In the genomic region with DNA sequence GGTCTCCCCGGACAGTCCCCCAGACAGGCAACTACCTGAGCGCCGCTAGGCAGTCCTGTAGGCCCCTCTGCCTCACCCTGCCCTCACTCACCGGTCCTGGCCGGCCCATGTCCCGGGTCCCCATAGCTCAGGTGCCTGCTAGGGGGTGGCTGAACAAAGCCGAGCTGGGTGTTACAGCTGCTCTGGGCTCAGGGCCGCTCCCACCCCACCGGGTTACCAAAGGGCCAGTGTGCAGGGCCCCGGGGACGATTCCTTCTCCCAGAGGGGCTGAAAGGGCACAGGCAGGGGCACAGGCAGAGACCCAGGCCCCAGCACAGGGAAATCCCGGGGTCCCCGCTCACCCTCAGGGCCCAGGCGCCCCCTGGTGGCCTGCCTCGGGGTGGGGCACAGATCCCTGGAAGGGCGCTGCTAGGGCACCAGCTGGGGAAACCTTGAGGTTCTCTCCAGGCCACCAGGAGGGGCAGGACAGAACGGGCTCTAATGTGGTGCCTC, we compare ENCODE assay signal across 8 cellular contexts.
DNase-seq lines count a peak whose midpoint lies in the region; ATAC-seq and TF ChIP-seq lines count a peak whose summit lies in the region.

No MANE protein-coding gene starts in this region.

- ATAC-seq in activated T-cell treated with anti-CD3 and anti-CD28 coated beads, Interleukin-2, amount 50 U/mL, for 72 hours (replicated peaks in 1 of 2), result peak; percentile 71 to 77
- ATAC-seq in foreskin keratinocyte, result peak; percentile 46
- no peak for ATAC-seq in HG02970 (IDR thresholded peaks at IDR 0.05; ENCODE audit: low FRiP score, unreplicated experiment)

- peak; percentile 76 for TF ChIP-seq CTCF in OCI-LY1 (IDR thresholded peaks at IDR 0.05; ENCODE audit: low read length)
- peak; percentile 89 for TF ChIP-seq CTCF in foreskin keratinocyte (conservative IDR thresholded peaks at IDR 0.05)
- peak; percentile 76 for TF ChIP-seq CTCF in retinal pigment epithelial cell (conservative IDR thresholded peaks at IDR 0.05; ENCODE audit: low read depth, low read length)

- H3K36me3 Mint-ChIP-seq in activated T-cell treated with anti-CD3 and anti-CD28 coated beads, Interleukin-2, amount 50 U/mL, for 72 hours (ENCODE audit: insufficient read depth in 2 of 2), result no peaks in the 10 kb centered on the region

- H3K79me2 ChIP-seq in OCI-LY1 (ENCODE audit: insufficient read depth, low read length), result no peaks in the 10 kb centered on the region

- no peaks in the 10 kb centered on the region for H3K27me3 Mint-ChIP-seq in activated T-cell treated with anti-CD3 and anti-CD28 coated beads, Interleukin-2, amount 50 U/mL, for 72 hours (ENCODE audit: low read depth)

- no peak overlapping the region for H3K9ac ChIP-seq in OCI-LY1 (ENCODE audit: low read length)

- H3K4me2 ChIP-seq in OCI-LY1 (ENCODE audit: low read length), result no peak overlapping the region

- no peaks in the 10 kb centered on the region for H3K4me1 Mint-ChIP-seq in activated T-cell treated with anti-CD3 and anti-CD28 coated beads, Interleukin-2, amount 50 U/mL, for 72 hours (ENCODE audit: low read depth)

- H3K9me2 ChIP-seq in OCI-LY1 (ENCODE audit: low read depth, low read length), result no peaks in the 10 kb centered on the region

- DNase-seq in NCI-H146 (lab: John Stamatoyannopoulos, UW) (peak; percentile 13), NCI-H146 treated with DMSO at 0.1 percent for 48 hours (lab: John Stamatoyannopoulos, UW; ENCODE audit: unreplicated experiment) (no peak), foreskin keratinocyte (peak in 1 of 2 donors; percentile 12), retinal pigment epithelial cell (ENCODE audit: low read depth) (no peak), GF-D8 (lab: John Stamatoyannopoulos, UW) (no peak)
- peak; percentile 72 to 76 for DNase-seq in activated T-cell treated with anti-CD3 and anti-CD28 coated beads, Interleukin-2, amount 50 U/mL, for 72 hours

- no peaks in the 10 kb centered on the region for H3K9me3 ChIP-seq in OCI-LY1 (ENCODE audit: low read length)

- no peaks in the 10 kb centered on the region for H3K36me3 ChIP-seq in OCI-LY1 (ENCODE audit: insufficient read depth, low read length)

- H3K4me1 ChIP-seq in OCI-LY1 (ENCODE audit: insufficient read depth, low read length, severe bottlenecking) (no peaks in the 10 kb centered on the region), foreskin keratinocyte (no peaks in the 10 kb centered on the region)

- H3K27me3 ChIP-seq in OCI-LY1 (ENCODE audit: insufficient read depth, low read length), result peaks cover 4% of the 10 kb centered on the region; the same call in 1 of the 2 replicates
- peaks cover 5% of the 10 kb centered on the region for H3K27me3 ChIP-seq in foreskin keratinocyte

- H3K27ac ChIP-seq in OCI-LY1 (ENCODE audit: low read depth, low read length, poor library complexity, severe bottlenecking) (no peak overlapping the region), foreskin keratinocyte (no peak overlapping the region)

- no peaks in the 10 kb centered on the region for H4K20me1 ChIP-seq in OCI-LY1 (ENCODE audit: insufficient read depth, low read length)

- no peak overlapping the region for H3K4me3 Mint-ChIP-seq in activated T-cell treated with anti-CD3 and anti-CD28 coated beads, Interleukin-2, amount 50 U/mL, for 72 hours

- H3K4me3 ChIP-seq in OCI-LY1 (ENCODE audit: low read depth, low read length, poor library complexity, severe bottlenecking), result no peak overlapping the region
- no peak overlapping the region for H3K4me3 ChIP-seq in retinal pigment epithelial cell (ENCODE audit: low read length)

- H3K9me3 Mint-ChIP-seq in activated T-cell treated with anti-CD3 and anti-CD28 coated beads, Interleukin-2, amount 50 U/mL, for 72 hours, result no peaks in the 10 kb centered on the region

- no peaks in the 10 kb centered on the region for H3F3A ChIP-seq in OCI-LY1 (ENCODE audit: insufficient read depth, low read length)

- no peak overlapping the region for H3K27ac Mint-ChIP-seq in activated T-cell treated with anti-CD3 and anti-CD28 coated beads, Interleukin-2, amount 50 U/mL, for 72 hours

- no peak overlapping the region for H2AFZ ChIP-seq in OCI-LY1 (ENCODE audit: low read length)

Comparison
In these comparisons a context has a peak if more than half of its experiments do, and no peak if none do; other contexts are left out.
1. DNase-seq: peak in NCI-H146 (single experiment) and activated T-cell treated with anti-CD3 and anti-CD28 coated beads, Interleukin-2, amount 50 U/mL, for 72 hours (2 of 2); none in NCI-H146 treated with DMSO at 0.1 percent for 48 hours (single experiment), retinal pigment epithelial cell (single experiment) and GF-D8 (single experiment).
2. Peak in every context shown above with its lines, with median percentiles within 50 percentile points of each other: CTCF ChIP-seq.